Comparison of ENCODE assay signal across 25 cellular contexts in genomic region chr11:1776944-1777715, GRCh38. TPM values are rescaled to one million over a fixed set of nuclear protein-coding genes. Genes with fewer than 3 reads are reported as not detected.
DNase-seq lines count a peak whose midpoint lies in the region; ATAC-seq and TF ChIP-seq lines count a peak whose summit lies in the region.
"Had no signal": no experiment of that assay in that cellular context is flagged by ENCODE, and none has a peak within 500 bp of the region (broad histone marks: within the 10 kb centered on the region; RNA-seq: fewer than 3 reads in every experiment).

No MANE protein-coding gene starts in this region.

- H3K36me3 ChIP-seq in neuronal stem cell (replicated peaks in 1 of 2; ENCODE audit: control insufficient read depth in 2 of 2, insufficient read depth in 2 of 2, low read length in 2 of 2) = no peaks in the 10 kb centered on the region
- H3K36me3 ChIP-seq in suprapubic skin = no peaks in the 10 kb centered on the region

- H3K4me2 ChIP-seq in neuronal stem cell (ENCODE audit: insufficient read depth, low read length, poor library complexity, severe bottlenecking) = no peak overlapping the region
- H3K4me2 ChIP-seq: SK-N-SH had no signal

- H3K4ac ChIP-seq in neuronal stem cell (ENCODE audit: low read length) = no peak overlapping the region

- ATAC-seq in GM21786 (IDR thresholded peaks at IDR 0.05; ENCODE audit: unreplicated experiment) = no peak

- DNase-seq in activated CD8-positive, alpha-beta memory T cell treated with anti-CD3 and anti-CD28 coated beads, Interleukin-2, amount 50 U/mL, for 48 hours = peak; percentile 46
- DNase-seq in activated CD8-positive, alpha-beta memory T cell treated with anti-CD3 and anti-CD28 coated beads, Interleukin-2, amount 50 U/mL, for 4 hours = no peak
- DNase-seq in neuronal stem cell (ENCODE audit: low spot score) (no peak), suprapubic skin (ENCODE audit: low spot score in 2 of 2) (peak; percentile 53 to 77), COR-L47 (lab: John Stamatoyannopoulos, UW) (no peak), H4 (ENCODE audit: low spot score) (no peak)
- DNase-seq: ACHN; CD8-positive, alpha-beta memory T cell; DMS53; GDM1; H9; NCI-H1105; NCI-H146; NCI-H2029; NCI-H2227 treated with DMSO at 0.1 percent for 48 hours; NCI-H510A treated with DMSO at 0.1 percent for 48 hours; NCI-H748 treated with DMSO at 0.1 percent for 48 hours; PC-9; SHP77 treated with DMSO at 0.1 percent for 48 hours; SK-N-SH had no signal

- no peak for TF ChIP-seq EP300 in suprapubic skin (IDR thresholded peaks at IDR 0.05)

- H3K27me3 ChIP-seq in neuronal stem cell (ENCODE audit: control insufficient read depth in 3 of 3, insufficient read depth in 3 of 3, low read depth in 1 of 3, low read length in 3 of 3) (peaks cover 0 to 26% (median 0%) of the 10 kb centered on the region in 3 experiments), suprapubic skin (peaks cover 3% of the 10 kb centered on the region)

- no peak overlapping the region for H3K9ac ChIP-seq in neuronal stem cell (ENCODE audit: low read depth, low read length, poor library complexity)
- H3K9ac ChIP-seq: SK-N-SH had no signal

- H3K4me3 ChIP-seq in neuronal stem cell (ENCODE audit: low read length in 2 of 2) (no peak overlapping the region), suprapubic skin (no peak overlapping the region)
- H3K4me3 ChIP-seq: PC-9 had no signal

- H3K9me3 Mint-ChIP-seq in dendritic cell treated with granulocyte-macrophage colony-stimulating factor and Interleukin-4, amounts not matched to agents 40 ng/mL and 50 ng/mL, for 4 days = no peaks in the 10 kb centered on the region
- H3K9me3 Mint-ChIP-seq: CD8-positive, alpha-beta memory T cell; IgD-negative memory B cell had no signal

- H2AK5ac ChIP-seq in neuronal stem cell (ENCODE audit: low read depth, low read length) = peak overlapping the region; percentile 63

- peak overlapping the region; percentile 48 for H3K27ac Mint-ChIP-seq in dendritic cell treated with granulocyte-macrophage colony-stimulating factor and Interleukin-4, amounts not matched to agents 40 ng/mL and 50 ng/mL, for 4 days
- H3K27ac Mint-ChIP-seq: H9, IgD-negative memory B cell had no signal

- H2BK15ac ChIP-seq in neuronal stem cell (ENCODE audit: low read length) = no peak overlapping the region

- peak overlapping the region; percentile 48 for H3K18ac ChIP-seq in neuronal stem cell (ENCODE audit: low read length)

- H3K4me1 Mint-ChIP-seq in dendritic cell treated with granulocyte-macrophage colony-stimulating factor and Interleukin-4, amounts not matched to agents 40 ng/mL and 50 ng/mL, for 4 days (ENCODE audit: low read depth) = peaks cover 85% of the 10 kb centered on the region

- H3K4me1 ChIP-seq in neuronal stem cell (ENCODE audit: control insufficient read depth in 2 of 2, insufficient read depth in 1 of 2, low read depth in 1 of 2, low read length in 2 of 2) = peaks cover 10 to 14% of the 10 kb centered on the region in 2 donors
- H3K4me1 ChIP-seq in suprapubic skin = peaks cover 18% of the 10 kb centered on the region

- no peak overlapping the region for H2BK120ac ChIP-seq in neuronal stem cell (ENCODE audit: low read depth, low read length)

- TF ChIP-seq CTCF in suprapubic skin (IDR thresholded peaks at IDR 0.05) = no peak

- H2BK5ac ChIP-seq in neuronal stem cell (ENCODE audit: low read length) = no peak overlapping the region

- H3K27me3 Mint-ChIP-seq in dendritic cell treated with granulocyte-macrophage colony-stimulating factor and Interleukin-4, amounts not matched to agents 40 ng/mL and 50 ng/mL, for 4 days = peaks cover 29% of the 10 kb centered on the region

- no peak overlapping the region for H3K23ac ChIP-seq in neuronal stem cell (ENCODE audit: low read depth, low read length, poor library complexity)

- intact Hi-C loops in dendritic cell treated with granulocyte-macrophage colony-stimulating factor and Interleukin-4, amounts not matched to agents 40 ng/mL and 50 ng/mL, for 4 days (cut with micrococcal nuclease) = no loop called here

- peaks cover 3% of the 10 kb centered on the region for H3K79me1 ChIP-seq in neuronal stem cell (ENCODE audit: low read depth, low read length)

- H2AFZ ChIP-seq in neuronal stem cell (ENCODE audit: low read length) = no peak overlapping the region
- H2AFZ ChIP-seq: PC-9 had no signal

- no CpG with 5 or more reads among the region's 5 CpGs for WGBS in neuronal stem cell (ENCODE audit: extremely low coverage in 2 of 2, insufficient read length in 2 of 2, insufficient replicate concordance in 1 of 2), 2 donors
- whole genome bisulfite sequencing in suprapubic skin = 90% methylated on average over 5 of the region's 5 CpGs

- peak overlapping the region; percentile 73 for H2BK12ac ChIP-seq in neuronal stem cell (ENCODE audit: low read length)

- H4K8ac ChIP-seq in neuronal stem cell (ENCODE audit: low read depth, low read length) = no peak overlapping the region

- H3K36me3 Mint-ChIP-seq in dendritic cell treated with granulocyte-macrophage colony-stimulating factor and Interleukin-4, amounts not matched to agents 40 ng/mL and 50 ng/mL, for 4 days (ENCODE audit: low read depth) = no peaks in the 10 kb centered on the region
- H3K36me3 Mint-ChIP-seq: CD8-positive, alpha-beta memory T cell; IgD-negative memory B cell had no signal

- no peak overlapping the region for H3K4me3 Mint-ChIP-seq in dendritic cell treated with granulocyte-macrophage colony-stimulating factor and Interleukin-4, amounts not matched to agents 40 ng/mL and 50 ng/mL, for 4 days
- H3K4me3 Mint-ChIP-seq: CD8-positive, alpha-beta memory T cell; H9 had no signal

- H3K9me3 ChIP-seq in neuronal stem cell (replicated peaks in 1 of 2; ENCODE audit: control insufficient read depth in 2 of 2, insufficient read depth in 1 of 2, low read depth in 1 of 2, low read length in 2 of 2) (peaks cover 3 to 5% of the 10 kb centered on the region in 2 donors), suprapubic skin (no peaks in the 10 kb centered on the region)
- H3K9me3 ChIP-seq: SK-N-SH had no signal

- TF ChIP-seq POLR2A in suprapubic skin (IDR thresholded peaks at IDR 0.05) = no peak

- no peak overlapping the region for H3K14ac ChIP-seq in neuronal stem cell (ENCODE audit: low read length)

- no peak overlapping the region for H4K91ac ChIP-seq in neuronal stem cell (ENCODE audit: low read depth, low read length, poor library complexity)

- H3K27ac ChIP-seq in neuronal stem cell (replicated peaks; ENCODE audit: low read length) = no peak overlapping the region
- H3K27ac ChIP-seq in suprapubic skin = no peak overlapping the region
- H3K27ac ChIP-seq: 22Rv1, RWPE1 had no signal

RNA-seq across cellular contexts. Expression of gene CTSD, which starts 13.4 kb away (rescaled TPM):
- polyA plus RNA-seq in neuronal stem cell (2013, experiment 1 of 2) = 48.8 TPM
- 46.1 TPM for polyA plus RNA-seq in neuronal stem cell (2013, experiment 2 of 2)
- total RNA-seq in suprapubic skin = 100 to 1,000 TPM; 319 to 596 (median 469) TPM
- total RNA-seq in H4 (2014; rRNA removed; shearing (Covaris generic)) = 516 and 559 TPM in 2 replicates

RNA-seq across cellular contexts. Expression of gene IFITM10, which starts 26.7 kb away (rescaled TPM):
- polyA plus RNA-seq in neuronal stem cell (2013, experiment 1 of 2) = 0.40 TPM
- polyA plus RNA-seq in neuronal stem cell (2013, experiment 2 of 2) = 0.39 TPM
- total RNA-seq in suprapubic skin = 1 to 10 TPM; 2.6 to 7.6 (median 6.9) TPM
- total RNA-seq in H4 (2014; rRNA removed; shearing (Covaris generic)) = 1.4 and 2.0 TPM in 2 replicates

RNA-seq across cellular contexts. Expression of gene SYT8, which starts 57.7 kb away (rescaled TPM):
- polyA plus RNA-seq in neuronal stem cell (2013, experiment 1 of 2) = not detected
- polyA plus RNA-seq in neuronal stem cell (2013, experiment 2 of 2) = not detected
- 100 to 1,000 TPM; 141 to 280 (median 193) TPM for total RNA-seq in suprapubic skin
- total RNA-seq in H4 (2014; rRNA removed; shearing (Covaris generic)) = not detected in 2 replicates
- total RNA-seq: CD8-positive, alpha-beta memory T cell; H9 had no signal
- polyA plus RNA-seq: CD8-positive, alpha-beta memory T cell; IgD-negative memory B cell; SK-N-SH had no signal

Comparison
In these comparisons a context has a peak if more than half of its experiments do, and no peak if none do; other contexts are left out.
1. DNase-seq: peak in activated CD8-positive, alpha-beta memory T cell treated with anti-CD3 and anti-CD28 coated beads, Interleukin-2, amount 50 U/mL, for 48 hours (single experiment) and suprapubic skin (2 of 2); none in activated CD8-positive, alpha-beta memory T cell treated with anti-CD3 and anti-CD28 coated beads, Interleukin-2, amount 50 U/mL, for 4 hours (single experiment), neuronal stem cell (single experiment), COR-L47 (single experiment) and H4 (single experiment).
2. RNA of gene SYT8, which starts 57.7 kb away (total RNA-seq): 141 to 280 TPM in suprapubic skin; not detected in H4; every median in the first group is over 100 times any median in the second.